Comparison of ENCODE assay signal across 1 cellular context in the genomic region with DNA sequence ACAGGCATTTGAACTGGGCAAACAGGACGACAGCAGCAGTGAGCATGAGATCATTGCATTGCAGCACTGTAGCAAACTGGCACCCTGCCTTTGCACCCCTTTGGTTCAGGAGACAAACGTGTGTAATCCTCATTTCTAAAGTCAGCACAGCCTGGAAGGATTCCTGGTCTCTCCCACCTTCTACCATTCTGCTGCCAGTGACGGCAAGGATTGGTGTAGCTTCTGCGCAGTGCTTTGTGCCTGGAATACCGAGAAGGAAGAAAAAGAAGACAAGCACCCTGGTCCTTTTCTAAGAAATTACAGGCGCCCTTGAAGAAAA.
TF ChIP-seq lines count a peak whose summit lies in the region.

No MANE protein-coding gene starts in this region.

TF ChIP-seq in GM23338, 12 proteins besides CTCF, POLR2A, EP300 and RAD21 (continued from another document):
- TF ChIP-seq, protein P1, sequence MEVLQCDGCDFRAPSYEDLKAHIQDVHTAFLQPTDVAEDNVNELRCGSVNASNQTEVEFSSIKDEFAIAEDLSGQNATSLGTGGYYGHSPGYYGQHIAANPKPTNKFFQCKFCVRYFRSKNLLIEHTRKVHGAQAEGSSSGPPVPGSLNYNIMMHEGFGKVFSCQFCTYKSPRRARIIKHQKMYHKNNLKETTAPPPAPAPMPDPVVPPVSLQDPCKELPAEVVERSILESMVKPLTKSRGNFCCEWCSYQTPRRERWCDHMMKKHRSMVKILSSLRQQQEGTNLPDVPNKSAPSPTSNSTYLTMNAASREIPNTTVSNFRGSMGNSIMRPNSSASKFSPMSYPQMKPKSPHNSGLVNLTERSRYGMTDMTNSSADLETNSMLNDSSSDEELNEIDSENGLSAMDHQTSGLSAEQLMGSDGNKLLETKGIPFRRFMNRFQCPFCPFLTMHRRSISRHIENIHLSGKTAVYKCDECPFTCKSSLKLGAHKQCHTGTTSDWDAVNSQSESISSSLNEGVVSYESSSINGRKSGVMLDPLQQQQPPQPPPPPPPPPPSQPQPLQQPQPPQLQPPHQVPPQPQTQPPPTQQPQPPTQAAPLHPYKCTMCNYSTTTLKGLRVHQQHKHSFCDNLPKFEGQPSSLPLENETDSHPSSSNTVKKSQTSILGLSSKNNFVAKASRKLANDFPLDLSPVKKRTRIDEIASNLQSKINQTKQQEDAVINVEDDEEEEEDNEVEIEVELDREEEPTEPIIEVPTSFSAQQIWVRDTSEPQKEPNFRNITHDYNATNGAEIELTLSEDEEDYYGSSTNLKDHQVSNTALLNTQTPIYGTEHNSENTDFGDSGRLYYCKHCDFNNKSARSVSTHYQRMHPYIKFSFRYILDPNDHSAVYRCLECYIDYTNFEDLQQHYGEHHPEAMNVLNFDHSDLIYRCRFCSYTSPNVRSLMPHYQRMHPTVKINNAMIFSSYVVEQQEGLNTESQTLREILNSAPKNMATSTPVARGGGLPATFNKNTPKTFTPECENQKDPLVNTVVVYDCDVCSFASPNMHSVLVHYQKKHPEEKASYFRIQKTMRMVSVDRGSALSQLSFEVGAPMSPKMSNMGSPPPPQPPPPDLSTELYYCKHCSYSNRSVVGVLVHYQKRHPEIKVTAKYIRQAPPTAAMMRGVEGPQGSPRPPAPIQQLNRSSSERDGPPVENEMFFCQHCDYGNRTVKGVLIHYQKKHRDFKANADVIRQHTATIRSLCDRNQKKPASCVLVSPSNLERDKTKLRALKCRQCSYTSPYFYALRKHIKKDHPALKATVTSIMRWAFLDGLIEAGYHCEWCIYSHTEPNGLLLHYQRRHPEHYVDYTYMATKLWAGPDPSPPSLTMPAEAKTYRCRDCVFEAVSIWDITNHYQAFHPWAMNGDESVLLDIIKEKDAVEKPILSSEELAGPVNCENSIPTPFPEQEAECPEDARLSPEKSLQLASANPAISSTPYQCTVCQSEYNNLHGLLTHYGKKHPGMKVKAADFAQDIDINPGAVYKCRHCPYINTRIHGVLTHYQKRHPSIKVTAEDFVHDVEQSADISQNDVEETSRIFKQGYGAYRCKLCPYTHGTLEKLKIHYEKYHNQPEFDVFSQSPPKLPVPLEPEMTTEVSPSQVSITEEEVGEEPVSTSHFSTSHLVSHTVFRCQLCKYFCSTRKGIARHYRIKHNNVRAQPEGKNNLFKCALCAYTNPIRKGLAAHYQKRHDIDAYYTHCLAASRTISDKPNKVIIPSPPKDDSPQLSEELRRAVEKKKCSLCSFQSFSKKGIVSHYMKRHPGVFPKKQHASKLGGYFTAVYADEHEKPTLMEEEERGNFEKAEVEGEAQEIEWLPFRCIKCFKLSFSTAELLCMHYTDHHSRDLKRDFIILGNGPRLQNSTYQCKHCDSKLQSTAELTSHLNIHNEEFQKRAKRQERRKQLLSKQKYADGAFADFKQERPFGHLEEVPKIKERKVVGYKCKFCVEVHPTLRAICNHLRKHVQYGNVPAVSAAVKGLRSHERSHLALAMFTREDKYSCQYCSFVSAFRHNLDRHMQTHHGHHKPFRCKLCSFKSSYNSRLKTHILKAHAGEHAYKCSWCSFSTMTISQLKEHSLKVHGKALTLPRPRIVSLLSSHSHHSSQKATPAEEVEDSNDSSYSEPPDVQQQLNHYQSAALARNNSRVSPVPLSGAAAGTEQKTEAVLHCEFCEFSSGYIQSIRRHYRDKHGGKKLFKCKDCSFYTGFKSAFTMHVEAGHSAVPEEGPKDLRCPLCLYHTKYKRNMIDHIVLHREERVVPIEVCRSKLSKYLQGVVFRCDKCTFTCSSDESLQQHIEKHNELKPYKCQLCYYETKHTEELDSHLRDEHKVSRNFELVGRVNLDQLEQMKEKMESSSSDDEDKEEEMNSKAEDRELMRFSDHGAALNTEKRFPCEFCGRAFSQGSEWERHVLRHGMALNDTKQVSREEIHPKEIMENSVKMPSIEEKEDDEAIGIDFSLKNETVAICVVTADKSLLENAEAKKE (CRISPR knock-in tag; IDR thresholded peaks at IDR 0.05) = no peak
- TF ChIP-seq ZNF331 (CRISPR knock-in tag; IDR thresholded peaks at IDR 0.05; ENCODE audit: low read depth) (no peak), EZH2phosphoT487 (IDR thresholded peaks at IDR 0.05; ENCODE audit: unreplicated experiment) (no peak), JUNB (IDR thresholded peaks at IDR 0.05; ENCODE audit: unreplicated experiment) (no peak)
